ENCODE assay signal across 26 cellular contexts in the genomic region with DNA sequence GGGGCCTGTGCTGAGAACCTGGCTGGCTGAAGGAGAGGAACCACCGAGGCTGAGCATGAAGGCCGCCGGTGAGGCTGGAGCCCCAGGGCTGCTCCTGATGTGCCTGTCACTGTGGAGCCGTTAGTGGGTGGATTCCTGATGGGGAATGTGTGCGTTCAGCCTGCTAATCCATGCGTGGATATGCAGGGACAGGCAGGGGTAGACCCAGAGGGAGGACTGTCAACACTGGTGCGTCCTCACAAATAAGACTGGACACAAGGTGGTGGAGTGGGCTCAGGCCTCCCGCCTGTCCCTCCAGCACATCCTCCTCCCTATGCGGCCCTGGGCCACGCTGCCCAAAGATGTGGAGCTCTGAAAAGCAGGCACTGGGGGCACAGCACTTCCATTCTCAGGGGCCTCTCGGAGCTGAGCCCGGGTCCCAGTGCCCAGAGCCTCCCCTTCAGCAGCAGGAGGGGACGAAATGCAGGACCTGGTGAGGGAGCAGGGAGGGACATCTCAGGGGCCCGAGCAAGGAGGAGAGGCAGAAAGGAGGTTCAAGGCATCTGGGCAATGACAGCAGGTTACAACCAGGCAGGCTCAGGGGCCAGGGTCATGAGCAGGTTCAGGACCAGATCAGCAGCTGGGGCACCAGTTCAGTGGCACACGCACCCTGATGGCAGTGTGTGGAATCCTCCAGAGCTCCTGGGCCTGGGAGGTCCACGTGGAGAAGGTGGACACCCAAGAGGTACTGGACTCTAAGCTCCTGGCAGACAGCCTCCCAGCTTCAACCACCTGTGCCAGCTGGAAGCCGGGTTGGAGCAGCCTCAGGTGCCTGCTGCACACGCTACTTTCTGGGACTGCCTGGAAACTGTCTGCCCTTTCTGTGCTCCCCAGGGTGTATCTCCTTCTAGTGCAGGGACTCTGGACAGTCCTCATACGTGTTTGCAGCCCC. TPM values are rescaled to one million over a fixed set of nuclear protein-coding genes. Genes with fewer than 3 reads are reported as not detected.
A peak's percentile ranks its signal among the peaks of the same experiment; 100 is the strongest.
DNase-seq lines count a peak whose midpoint lies in the region; ATAC-seq, FAIRE-seq and TF ChIP-seq lines count a peak whose summit lies in the region.
"Had no signal": no experiment of that assay in that cellular context is flagged by ENCODE, and none has a peak within 500 bp of the region (broad histone marks: within the 10 kb centered on the region; RNA-seq: fewer than 3 reads in every experiment).

No MANE protein-coding gene starts in this region.

- in situ Hi-C loops in HepG2 (cut with HindIII; ENCODE audit: extremely low pct_ligation_motif_present, low pct_unique_long_range_greater_than_20kb) = no loop called here

- no peaks in the 10 kb centered on the region for H3K4me1 Mint-ChIP-seq in neural progenitor cell

- H3K9me3 Mint-ChIP-seq in neural progenitor cell = no peaks in the 10 kb centered on the region
- H3K9me3 Mint-ChIP-seq: CD4-positive, alpha-beta memory T cell had no signal

- H4K20me1 ChIP-seq in HepG2 (ENCODE audit: insufficient read depth, low read length) (no peaks in the 10 kb centered on the region), neural progenitor cell (ENCODE audit: low read depth) (no peaks in the 10 kb centered on the region)

- no TSS peak for BruUV-seq in HepG2 (replicated peaks; lab: Mats Ljungman, UMichigan)

- TF ChIP-seq POLR2A in right lobe of liver (IDR thresholded peaks at IDR 0.05) (no peak), HepG2 (IDR thresholded peaks at IDR 0.05; ENCODE audit: insufficient read depth in 1 of 2, low read depth in 2 of 2, low read length in 2 of 2) (no peak), vagina (IDR thresholded peaks at IDR 0.05) (no peak)

- H3K18ac ChIP-seq in trophoblast cell (ENCODE audit: low read length) = no peak overlapping the region

- H4K91ac ChIP-seq in trophoblast cell (ENCODE audit: low read depth, low read length) = peak overlapping the region; percentile 18

- TF ChIP-seq CTCF in right lobe of liver (IDR thresholded peaks at IDR 0.05) = no peak
- no peak for TF ChIP-seq CTCF in HepG2 (CRISPR knock-in tag; IDR thresholded peaks at IDR 0.05)
- no peak for TF ChIP-seq CTCF in vagina (IDR thresholded peaks at IDR 0.05)
- no peak for TF ChIP-seq CTCF in neural progenitor cell (IDR thresholded peaks at IDR 0.05)

- H3F3A ChIP-seq in neural progenitor cell (ENCODE audit: low read depth) = no peaks in the 10 kb centered on the region

- no peaks in the 10 kb centered on the region for H3K9me3 ChIP-seq in right lobe of liver
- no peaks in the 10 kb centered on the region for H3K9me3 ChIP-seq in HepG2 (ENCODE audit: low read length)
- H3K9me3 ChIP-seq in trophoblast cell (ENCODE audit: insufficient read depth, low read depth, low read length) = no peaks in the 10 kb centered on the region
- H3K9me3 ChIP-seq in vagina = no peaks in the 10 kb centered on the region
- no peaks in the 10 kb centered on the region for H3K9me3 ChIP-seq in neural progenitor cell (ENCODE audit: low read depth)

- H3K27ac ChIP-seq in right lobe of liver (no peak overlapping the region), HepG2 (ENCODE audit: extremely low read length, insufficient read depth, low read length) (no peak overlapping the region), trophoblast cell (ENCODE audit: low read depth, low read length) (no peak overlapping the region), vagina (no peak overlapping the region), neural progenitor cell (no peak overlapping the region)

- peaks cover 5% of the 10 kb centered on the region for H3K27me3 Mint-ChIP-seq in neural progenitor cell (ENCODE audit: insufficient read depth, low read depth)
- H3K27me3 Mint-ChIP-seq: CD4-positive, alpha-beta memory T cell had no signal

- no peaks in the 10 kb centered on the region for H3K79me2 ChIP-seq in HepG2 (ENCODE audit: insufficient read depth, low read length)
- no peaks in the 10 kb centered on the region for H3K79me2 ChIP-seq in trophoblast cell (ENCODE audit: control insufficient read depth, insufficient read depth, low read length, poor library complexity)
- H3K79me2 ChIP-seq in neural progenitor cell (ENCODE audit: low read depth) = no peaks in the 10 kb centered on the region

- ATAC-seq in right lobe of liver = peak; percentile 17 to 83 (median 31)
- ATAC-seq in HepG2 = no peak
- ATAC-seq in left lobe of liver = peak; percentile 88

- H3K27me3 ChIP-seq in right lobe of liver (no peaks in the 10 kb centered on the region), HepG2 (ENCODE audit: control insufficient read depth in 1 of 2, insufficient read depth in 2 of 2, low read length in 2 of 2) (peaks cover 5 to 43% of the 10 kb centered on the region in 2 experiments; a peak in 4 of 5 replicates), trophoblast cell (ENCODE audit: insufficient read depth, low read length) (no peaks in the 10 kb centered on the region), vagina (no peaks in the 10 kb centered on the region), neural progenitor cell (no peaks in the 10 kb centered on the region)

- no peaks in the 10 kb centered on the region for H3K79me1 ChIP-seq in trophoblast cell (ENCODE audit: low read length)

- no peak overlapping the region for H4K8ac ChIP-seq in trophoblast cell (ENCODE audit: low read depth, low read length)

- POLR2A ChIA-PET in HepG2 (lab: Yijun Ruan, JAX) = no interaction called here

- no peak for TF ChIP-seq RAD21 in HepG2 (CRISPR knock-in tag; IDR thresholded peaks at IDR 0.05)

- H2BK5ac ChIP-seq in trophoblast cell (ENCODE audit: low read depth, low read length, poor library complexity) = no peak overlapping the region

- H3K4me1 ChIP-seq in right lobe of liver = peaks cover 0 to 16% (median 2%) of the 10 kb centered on the region in 4 donors
- no peaks in the 10 kb centered on the region for H3K4me1 ChIP-seq in HepG2 (ENCODE audit: insufficient read depth, low read length)
- H3K4me1 ChIP-seq in trophoblast cell (ENCODE audit: control insufficient read depth in 1 of 2, insufficient read depth in 2 of 2, low read length in 2 of 2) = peaks cover 5 to 12% of the 10 kb centered on the region in 2 experiments
- no peaks in the 10 kb centered on the region for H3K4me1 ChIP-seq in vagina
- no peaks in the 10 kb centered on the region for H3K4me1 ChIP-seq in neural progenitor cell

- no peak overlapping the region for H3K27ac Mint-ChIP-seq in neural progenitor cell

- peak overlapping the region; percentile 1 for H3K14ac ChIP-seq in trophoblast cell (ENCODE audit: low read length)

- H3K36me3 ChIP-seq in right lobe of liver (no peaks in the 10 kb centered on the region), HepG2 (replicated peaks in 1 of 2; ENCODE audit: control insufficient read depth in 1 of 2, insufficient read depth in 2 of 2, low read length in 2 of 2) (no peaks in the 10 kb centered on the region), trophoblast cell (ENCODE audit: control insufficient read depth in 1 of 2, insufficient read depth in 2 of 2, low read length in 2 of 2) (no peaks in the 10 kb centered on the region), vagina (no peaks in the 10 kb centered on the region), neural progenitor cell (no peaks in the 10 kb centered on the region)

- no peak overlapping the region for H3K23ac ChIP-seq in trophoblast cell (ENCODE audit: low read length)

- no peak overlapping the region for H3K4me3 Mint-ChIP-seq in neural progenitor cell
- H3K4me3 Mint-ChIP-seq: CD4-positive, alpha-beta memory T cell had no signal

- H2AFZ ChIP-seq in HepG2 (ENCODE audit: low read length) (no peak overlapping the region), trophoblast cell (ENCODE audit: insufficient read depth, low read length, poor library complexity) (no peak overlapping the region), neural progenitor cell (replicated peaks) (no peak overlapping the region)

- WGBS in right lobe of liver (ENCODE audit: insufficient coverage, low coverage, low lambda C conversion rate, missing lambda C conversion rate) = no CpG with 5 or more reads among the region's 19 CpGs
- WGBS in HepG2 (ENCODE audit: low lambda C conversion rate) = 14% methylated on average over 13 of the region's 19 CpGs
- WGBS in trophoblast cell (ENCODE audit: extremely low coverage, insufficient coverage, insufficient read length) = no CpG with 5 or more reads among the region's 19 CpGs

- no peaks in the 10 kb centered on the region for H3K36me3 Mint-ChIP-seq in neural progenitor cell

- no peak overlapping the region for H2BK12ac ChIP-seq in trophoblast cell (ENCODE audit: low read length)

- FAIRE-seq in HepG2 (lab: Jason Lieb, UNC) = no peak
- FAIRE-seq: G401.6 had no signal

- no peak overlapping the region for H3K9ac ChIP-seq in HepG2 (ENCODE audit: insufficient read depth, low read depth, low read length)
- H3K9ac ChIP-seq in trophoblast cell (ENCODE audit: low read length) = no peak overlapping the region
- H3K9ac ChIP-seq in neural progenitor cell = no peak overlapping the region

- H3K4me2 ChIP-seq in HepG2 (ENCODE audit: low read depth, low read length) (no peak overlapping the region), trophoblast cell (ENCODE audit: low read length) (no peak overlapping the region), neural progenitor cell (no peak overlapping the region)

- no peak overlapping the region for H4K12ac ChIP-seq in trophoblast cell (ENCODE audit: low read depth, low read length)

- peak; percentile 42 to 89 (median 82) for DNase-seq in right lobe of liver
- no peak for DNase-seq in HepG2 (ENCODE audit: low spot score)
- peak; percentile 84 for DNase-seq in left lobe of liver (ENCODE audit: low spot score)
- DNase-seq in trophoblast cell = no peak
- DNase-seq in vagina (ENCODE audit: extremely low spot score in 2 of 2) = peak; percentile 74 to 77
- no peak for DNase-seq in neural progenitor cell (ENCODE audit: low spot score)
- no peak for DNase-seq in foreskin melanocyte
- DNase-seq: C1 segment of cervical spinal cord, COR-L47, Karpas-422, NCI-H1092, NCI-H1417 treated with DMSO at 0.1 percent for 48 hours, NCI-H1694 treated with DMSO at 0.1 percent for 48 hours, NCI-H2081 treated with DMSO at 0.1 percent for 48 hours, NCI-H2171, NCI-H226, NCI-H510A, NCI-H69, RPMI8226, SHP77 had no signal

- H2BK120ac ChIP-seq in trophoblast cell (ENCODE audit: insufficient read depth, low read length, poor library complexity) = no peak overlapping the region

- H2AK5ac ChIP-seq in trophoblast cell (ENCODE audit: low read length) = no peak overlapping the region

- intact Hi-C loops in right lobe of liver (cut with DNase I) (no loop called here), HepG2 (cut with micrococcal nuclease; ENCODE audit: unreplicated experiment) (no loop called here), vagina (cut with DNase I) (no loop called here)

- H3K4me3 ChIP-seq in right lobe of liver = no peak overlapping the region
- no peak overlapping the region for H3K4me3 ChIP-seq in HepG2 (replicated peaks in 1 of 3; ENCODE audit: insufficient read depth in 1 of 3, low read depth in 2 of 3, low read length in 3 of 3)
- H3K4me3 ChIP-seq in trophoblast cell (ENCODE audit: low read depth, low read length) = no peak overlapping the region
- H3K4me3 ChIP-seq in vagina = no peak overlapping the region
- H3K4me3 ChIP-seq in neural progenitor cell = no peak overlapping the region

- TF ChIP-seq EP300 in HepG2 (IDR thresholded peaks at IDR 0.05; ENCODE audit: low read depth in 2 of 2, low read length in 2 of 2) (no peak), HepG2 (CRISPR knock-in tag; IDR thresholded peaks at IDR 0.05; ENCODE audit: borderline replicate concordance) (no peak)

- CTCF ChIA-PET in HepG2 (lab: Yijun Ruan, JAX; ENCODE audit: low intra/inter-chr PET ratio, low total read pairs) = no interaction called here

- no peak overlapping the region for H3K4ac ChIP-seq in trophoblast cell (ENCODE audit: low read depth, low read length)

RNA-seq across cellular contexts. Expression of gene ANTXRL, which starts 33.5 kb away (rescaled TPM):
- total RNA-seq in right lobe of liver = not detected
- total RNA-seq in HepG2 (2016; rRNA removed; fragmentation: Illumina TruSeq; extraction: Trizol) = not detected in 2 replicates
- total RNA-seq in HepG2 (2016; cell fraction: cytosol; rRNA removed; fragmentation: Illumina TruSeq; extraction: Trizol; ENCODE audit: low read depth) = not detected in 2 replicates
- total RNA-seq in HepG2 (2016; cell fraction: insoluble cytoplasmic fraction; rRNA removed; fragmentation: Illumina TruSeq; extraction: Trizol) = not detected in 2 replicates
- not detected in 2 replicates for total RNA-seq in HepG2 (2016; cell fraction: membrane; rRNA removed; fragmentation: Illumina TruSeq; extraction: Trizol)
- not detected in 2 replicates for total RNA-seq in HepG2 (2016; cell fraction: nucleus; rRNA removed; fragmentation: Illumina TruSeq; extraction: Trizol)
- polyA plus RNA-seq in HepG2 (2011; rRNA removed) = not detected in 2 replicates
- not detected in 2 replicates for polyA plus RNA-seq in HepG2 (2011; cell fraction: cytosol; rRNA removed)
- not detected in 2 replicates for polyA plus RNA-seq in HepG2 (2011; cell fraction: nucleus; rRNA removed)
- not detected in 2 replicates for polyA plus RNA-seq in HepG2 (2012)
- not detected in 2 replicates for polyA plus RNA-seq in HepG2 (2016; cell fraction: cytosol; fragmentation: Illumina TruSeq; extraction: Trizol; ENCODE audit: low read depth)
- not detected in 2 replicates for polyA plus RNA-seq in HepG2 (2016; cell fraction: insoluble cytoplasmic fraction; fragmentation: Illumina TruSeq; extraction: Trizol; ENCODE audit: low read depth)
- polyA plus RNA-seq in HepG2 (2016; cell fraction: membrane; fragmentation: Illumina TruSeq; extraction: Trizol; ENCODE audit: low read depth) = not detected in 2 replicates
- not detected in 2 replicates for polyA plus RNA-seq in HepG2 (2016; cell fraction: nucleus; fragmentation: Illumina TruSeq; extraction: Trizol; ENCODE audit: insufficient read depth, low read depth)
- not detected in 2 replicates for polyA minus RNA-seq in HepG2 (2011; rRNA and poly(A)+ RNA removed; ENCODE audit: low replicate concordance)
- not detected in 2 replicates for polyA minus RNA-seq in HepG2 (2011; cell fraction: cytosol; rRNA and poly(A)+ RNA removed)
- polyA minus RNA-seq in HepG2 (2011; cell fraction: nucleus; rRNA and poly(A)+ RNA removed) = not detected in 2 replicates
- total RNA-seq in left lobe of liver = not detected
- 0.03 and 0.12 TPM in 2 replicates for polyA plus RNA-seq in trophoblast cell (2013)
- total RNA-seq in vagina = not detected
- total RNA-seq in neural progenitor cell (ENCODE audit: low replicate concordance) = not detected in 2 replicates
- total RNA-seq: A673; CD4-positive, alpha-beta memory T cell; H4; HT-29; SK-MEL-5 had no signal
- polyA plus RNA-seq: CD4-positive, alpha-beta memory T cell had no signal

Comparison
In these comparisons a context has a peak if more than half of its experiments do, and no peak if none do; other contexts are left out.
1. DNase-seq: peak in right lobe of liver (3 of 3), left lobe of liver (single experiment) and vagina (2 of 2); none in HepG2 (single experiment), trophoblast cell (0 of 2), neural progenitor cell (single experiment) and foreskin melanocyte (single experiment).